Comparison of ENCODE assay signal across 8 cellular contexts in the genomic region with DNA sequence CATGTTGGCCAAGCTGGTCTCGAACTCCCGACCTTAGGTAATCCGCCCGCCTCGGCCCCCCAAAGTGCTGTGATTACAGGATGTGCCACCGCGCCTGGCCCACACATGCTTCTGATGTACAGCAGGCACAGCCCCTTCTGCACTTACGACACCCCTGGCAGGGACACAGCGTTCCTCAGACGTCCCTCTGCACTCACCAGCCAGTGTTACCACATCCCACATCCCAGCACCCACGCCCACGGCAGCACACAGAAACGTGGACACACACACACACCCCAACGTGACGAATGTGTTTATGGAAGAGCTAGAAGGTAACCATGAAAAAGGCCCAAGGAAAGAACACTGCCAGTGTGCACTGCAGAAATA. TPM values are rescaled to one million over a fixed set of nuclear protein-coding genes. Genes with fewer than 3 reads are reported as not detected.
DNase-seq lines count a peak whose midpoint lies in the region; ATAC-seq and TF ChIP-seq lines count a peak whose summit lies in the region.

No MANE protein-coding gene starts in this region.

- WGBS in mesenchymal stem cell, result 91% methylated on average over 12 of the region's 15 CpGs

- TF ChIP-seq CTCF in astrocyte of the cerebellum (IDR thresholded peaks at IDR 0.05; ENCODE audit: low read depth, low read length, missing control alignments) (no peak), uterus (IDR thresholded peaks at IDR 0.05) (no peak)

- no peak overlapping the region for H2BK120ac ChIP-seq in mesenchymal stem cell (ENCODE audit: low read depth, low read length)

- intact Hi-C loops in uterus (cut with DNase I; ENCODE audit: low total_unique reads), result no loop called here

- H2BK12ac ChIP-seq in mesenchymal stem cell (ENCODE audit: low read length in 2 of 2), result no peak overlapping the region

- H4K91ac ChIP-seq in mesenchymal stem cell (ENCODE audit: low read length), result no peak overlapping the region

- H3K79me1 ChIP-seq in mesenchymal stem cell (replicated peaks; ENCODE audit: low read length, poor library complexity, severe bottlenecking), result peaks cover 12% of the 10 kb centered on the region

- H3K36me3 ChIP-seq in mesenchymal stem cell (ENCODE audit: control insufficient read depth in 1 of 2, insufficient read depth in 2 of 2, low read depth in 1 of 2, low read length in 2 of 2) (peaks cover 0 to 2% of the 10 kb centered on the region in 2 experiments), uterus (no peaks in the 10 kb centered on the region)

- peak overlapping the region; percentile 96 for H3K9ac ChIP-seq in mesenchymal stem cell (ENCODE audit: low read length)

- H3K9me3 ChIP-seq in mesenchymal stem cell (ENCODE audit: control insufficient read depth, low read length), result no peaks in the 10 kb centered on the region
- H3K9me3 ChIP-seq in uterus, result no peaks in the 10 kb centered on the region

- in situ Hi-C loops in astrocyte of the cerebellum (cut with HindIII; ENCODE audit: low sequenced_read_pairs), result no loop called here

- ATAC-seq in HG03095 (IDR thresholded peaks at IDR 0.05; ENCODE audit: unreplicated experiment) (no peak), HG03045 (IDR thresholded peaks at IDR 0.05; ENCODE audit: unreplicated experiment) (no peak)

- H3K4me1 ChIP-seq in mesenchymal stem cell (ENCODE audit: control insufficient read depth, insufficient read depth, low read depth, low read length) (peaks cover 2% of the 10 kb centered on the region), uterus (no peaks in the 10 kb centered on the region)

- H2BK5ac ChIP-seq in mesenchymal stem cell (ENCODE audit: low read depth, low read length, poor library complexity, severe bottlenecking), result no peak overlapping the region

- H2AK5ac ChIP-seq in mesenchymal stem cell (ENCODE audit: low read length, severe bottlenecking), result no peak overlapping the region

- H4K8ac ChIP-seq in mesenchymal stem cell (ENCODE audit: low read length), result peak overlapping the region; percentile 4

- no peak overlapping the region for H2BK15ac ChIP-seq in mesenchymal stem cell (ENCODE audit: low read depth, poor library complexity, severe bottlenecking)

- H3K27ac ChIP-seq in mesenchymal stem cell (ENCODE audit: low read length, poor library complexity, severe bottlenecking), result no peak overlapping the region
- peak overlapping the region; percentile 66 to 76 for H3K27ac ChIP-seq in uterus

- TF ChIP-seq POLR2A in uterus (IDR thresholded peaks at IDR 0.05), result no peak

- H3K27me3 ChIP-seq in mesenchymal stem cell (ENCODE audit: control insufficient read depth in 1 of 2, insufficient read depth in 1 of 2, low read length in 2 of 2), result no peaks in the 10 kb centered on the region
- no peaks in the 10 kb centered on the region for H3K27me3 ChIP-seq in uterus

- H3K4ac ChIP-seq in mesenchymal stem cell (ENCODE audit: low read depth in 1 of 2, low read length in 2 of 2), result peak overlapping the region in 1 of 2 experiments; percentile 16

- H3K23ac ChIP-seq in mesenchymal stem cell (ENCODE audit: low read length in 2 of 2), result no peak overlapping the region

- peak; percentile 27 for DNase-seq in activated T-cell treated with anti-CD3 and anti-CD28 coated beads, Interleukin-2, amount 50 U/mL, for 1 hour
- DNase-seq in activated T-cell treated with anti-CD3 and anti-CD28 coated beads for 4 hours (no peak), astrocyte of the cerebellum (ENCODE audit: low read depth) (no peak), mesenchymal stem cell (no peak), uterus (peak; percentile 32 to 35), SW480 (ENCODE audit: low spot score) (no peak)

- H3K4me3 ChIP-seq in astrocyte of the cerebellum (ENCODE audit: low read depth, low read length) (peak overlapping the region; percentile 98), mesenchymal stem cell (ENCODE audit: insufficient read depth in 1 of 2, low read depth in 1 of 2, low read length in 2 of 2) (peak overlapping the region in 1 of 2 experiments; percentile 94), uterus (peak overlapping the region; percentile 70 to 73)

- H3K4me2 ChIP-seq in mesenchymal stem cell (ENCODE audit: low read length, poor library complexity, severe bottlenecking), result no peak overlapping the region

- H3K18ac ChIP-seq in mesenchymal stem cell (ENCODE audit: low read depth in 1 of 2, low read length in 2 of 2), result peak overlapping the region in 1 of 2 experiments; percentile 15

- no peak overlapping the region for H2AFZ ChIP-seq in mesenchymal stem cell (ENCODE audit: low read depth, low read length)

- no peak overlapping the region for H3K14ac ChIP-seq in mesenchymal stem cell (ENCODE audit: low read length in 2 of 2)

RNA-seq across cellular contexts. Expression of gene RPAP1, which starts 0.6 kb away (rescaled TPM):
- 17.6 TPM for polyA plus RNA-seq in mesenchymal stem cell (2013, experiment 1 of 2)
- 15.0 TPM for polyA plus RNA-seq in mesenchymal stem cell (2013, experiment 2 of 2)
- 10 to 100 TPM in 3 of 4 donors, 1 to 10 TPM in 1; 3.8 to 42.5 (median 25.8) TPM for total RNA-seq in uterus

RNA-seq across cellular contexts. Expression of gene TYRO3, which starts 14.4 kb away (rescaled TPM):
- 33.5 TPM for polyA plus RNA-seq in mesenchymal stem cell (2013, experiment 1 of 2)
- 33.5 TPM for polyA plus RNA-seq in mesenchymal stem cell (2013, experiment 2 of 2)
- 10 to 100 TPM in 3 of 4 donors, 1 to 10 TPM in 1; 6.5 to 34.8 (median 24.3) TPM for total RNA-seq in uterus

RNA-seq across cellular contexts. Expression of gene LTK, which starts 31.0 kb away (rescaled TPM):
- 0.26 TPM for polyA plus RNA-seq in mesenchymal stem cell (2013, experiment 1 of 2)
- polyA plus RNA-seq in mesenchymal stem cell (2013, experiment 2 of 2), result 0.22 TPM
- total RNA-seq in uterus, result under 1 TPM in 2 of 4 donors, not detected in 2; 0.24 to 0.55 TPM

RNA-seq across cellular contexts. Expression of gene ITPKA, which starts 51.0 kb away (rescaled TPM):
- polyA plus RNA-seq in mesenchymal stem cell (2013, experiment 1 of 2), result 0.37 TPM
- polyA plus RNA-seq in mesenchymal stem cell (2013, experiment 2 of 2), result 0.33 TPM
- total RNA-seq in uterus, result 1 to 10 TPM in 1 of 4 donors, under 1 TPM in 1, not detected in 2; 0.41 to 1.3 TPM

Comparison
In these comparisons a context has a peak if more than half of its experiments do, and no peak if none do; other contexts are left out.
1. DNase-seq: peak in activated T-cell treated with anti-CD3 and anti-CD28 coated beads, Interleukin-2, amount 50 U/mL, for 1 hour (single experiment) and uterus (2 of 2); none in activated T-cell treated with anti-CD3 and anti-CD28 coated beads for 4 hours (single experiment), astrocyte of the cerebellum (single experiment), mesenchymal stem cell (single experiment) and SW480 (single experiment).